ENCODE assay signal across 8 cellular contexts in genomic region chr18:57819671-57820460, GRCh38. TPM values are rescaled to one million over a fixed set of nuclear protein-coding genes. Genes with fewer than 3 reads are reported as not detected.
DNase-seq lines count a peak whose midpoint lies in the region; ATAC-seq, FAIRE-seq and TF ChIP-seq lines count a peak whose summit lies in the region.

No MANE protein-coding gene starts in this region.

- H3K9me1 ChIP-seq in endothelial cell of umbilical vein (replicated peaks; ENCODE audit: control insufficient read depth, extremely low read depth, insufficient read depth, low read length): no peaks in the 10 kb centered on the region

- intact Hi-C loops in endothelial cell of umbilical vein (cut with micrococcal nuclease): loop anchor here (1.0 to 5.0 kb wide), 5 partner anchors 13 to 402 kb away; no protein-coding TSS in a partner anchor

- peak; percentile 43 for TF ChIP-seq POLR2A in endothelial cell of umbilical vein (IDR thresholded peaks at IDR 0.05; ENCODE audit: low read depth, low read length)

- dilution Hi-C loops in endothelial cell of umbilical vein (cut with MboI; ENCODE audit: extremely low pct_ligation_motif_present, low sequenced_read_pairs): no loop called here

- FAIRE-seq in endothelial cell of umbilical vein (lab: Jason Lieb, UNC): peak; percentile 88

- H3K27me3 ChIP-seq in endothelial cell of umbilical vein (ENCODE audit: control insufficient read depth in 2 of 2, insufficient read depth in 2 of 2, low read length in 2 of 2): no peaks in the 10 kb centered on the region

- H3K79me2 ChIP-seq in endothelial cell of umbilical vein (ENCODE audit: control insufficient read depth, insufficient read depth, low read length): no peaks in the 10 kb centered on the region

- no peak overlapping the region for H2AFZ ChIP-seq in endothelial cell of umbilical vein (ENCODE audit: low read depth, low read length)

- H3K9me3 ChIP-seq in endothelial cell of umbilical vein (replicated peaks; ENCODE audit: control insufficient read depth, insufficient read depth, low read length): no peaks in the 10 kb centered on the region

- CTCF ChIA-PET in endothelial cell of umbilical vein (lab: Charles Lee): interaction anchor here (0.7 to 2.1 kb wide), 9 partner anchors 12 to 302 kb away, joined by 3 to 9 read pairs (median 5); partner anchors contain the start of gene ATP8B1

- no peak for TF ChIP-seq CTCF in HFF-Myc (IDR thresholded peaks at IDR 0.05; ENCODE audit: low read depth, low read length, missing control alignments)
- TF ChIP-seq CTCF in endothelial cell of umbilical vein (IDR thresholded peaks at IDR 0.05; ENCODE audit: extremely low read depth in 1 of 2, insufficient read depth in 1 of 2, low read depth in 1 of 2, low read length in 2 of 2): no peak

- no peaks in the 10 kb centered on the region for H4K20me1 ChIP-seq in endothelial cell of umbilical vein (replicated peaks; ENCODE audit: control insufficient read depth, extremely low read depth, insufficient read depth, low read length)

- no peaks in the 10 kb centered on the region for H3K36me3 ChIP-seq in endothelial cell of umbilical vein (ENCODE audit: control insufficient read depth in 2 of 2, extremely low read depth in 1 of 2, insufficient read depth in 2 of 2, low read length in 2 of 2)

- H3K4me3 ChIP-seq in HFF-Myc (replicated peaks; ENCODE audit: low read depth, low read length) (no peak overlapping the region), endothelial cell of umbilical vein (replicated peaks in 1 of 3; ENCODE audit: insufficient read depth in 1 of 3, low read depth in 1 of 3, low read length in 3 of 3) (no peak overlapping the region)

- H3K9ac ChIP-seq in endothelial cell of umbilical vein (replicated peaks; ENCODE audit: extremely low read depth, insufficient read depth, low read length): peak overlapping the region; percentile 85

- peak overlapping the region; percentile 53 for H3K4me2 ChIP-seq in endothelial cell of umbilical vein (ENCODE audit: insufficient read depth, low read length)

- no peak for ATAC-seq in HG03442 (IDR thresholded peaks at IDR 0.05; ENCODE audit: unreplicated experiment)
- ATAC-seq in HG02852 (IDR thresholded peaks at IDR 0.05; ENCODE audit: unreplicated experiment): no peak

- POLR2A ChIA-PET in endothelial cell of umbilical vein (lab: Charles Lee): interaction anchor here (0.8 to 2.4 kb wide), 6 partner anchors 13 to 39 kb away, joined by 3 to 7 read pairs (median 4); partner anchors contain the start of gene ATP8B1

- DNase-seq in CD1c-positive myeloid dendritic cell (ENCODE audit: extremely low spot score) (peak; percentile 48), HFF-Myc (ENCODE audit: extremely low read depth, low read depth) (peak; percentile 82), NCI-H69 (lab: John Stamatoyannopoulos, UW) (peak; percentile 92), endothelial cell of umbilical vein (ENCODE audit: low read depth, low spot score) (peak; percentile 99), non-pigmented ciliary epithelial cell (ENCODE audit: low read depth) (peak; percentile 84)
- DNase-seq in central memory CD4-positive, alpha-beta T cell: no peak

- peaks cover 18% of the 10 kb centered on the region for H3K4me1 ChIP-seq in endothelial cell of umbilical vein (ENCODE audit: control insufficient read depth, extremely low read depth, insufficient read depth, low read length)

- no TSS peak for BruUV-seq in endothelial cell of umbilical vein (replicated peaks; lab: Mats Ljungman, UMichigan)

- peak overlapping the region; percentile 96 for H3K27ac ChIP-seq in endothelial cell of umbilical vein (ENCODE audit: insufficient read depth, low read depth, low read length)

TF ChIP-seq in endothelial cell of umbilical vein, 7 proteins besides CTCF, POLR2A, EP300 and RAD21:
- TF ChIP-seq, protein P1, sequence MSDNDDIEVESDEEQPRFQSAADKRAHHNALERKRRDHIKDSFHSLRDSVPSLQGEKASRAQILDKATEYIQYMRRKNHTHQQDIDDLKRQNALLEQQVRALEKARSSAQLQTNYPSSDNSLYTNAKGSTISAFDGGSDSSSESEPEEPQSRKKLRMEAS (IDR thresholded peaks at IDR 0.05; ENCODE audit: insufficient read depth, insufficient read length): peak; percentile 51
- TF ChIP-seq EZH2 (IDR thresholded peaks at IDR 0.05; ENCODE audit: borderline replicate concordance, low read depth, low read length, severe bottlenecking): no peak
- TF ChIP-seq GATA2 (IDR thresholded peaks at IDR 0.05; ENCODE audit: insufficient read depth, insufficient read length, low read depth, low read length): peak; percentile 67
- peak; percentile 63 for TF ChIP-seq POLR2AphosphoS5 (IDR thresholded peaks at IDR 0.05; ENCODE audit: insufficient read depth, low read depth, low read length)
- TF ChIP-seq JUN (IDR thresholded peaks at IDR 0.05; ENCODE audit: borderline replicate concordance, insufficient read depth, insufficient read length, low read depth): peak; percentile 92
- TF ChIP-seq FOS (IDR thresholded peaks at IDR 0.05; ENCODE audit: borderline replicate concordance, insufficient read depth, low read length): no peak
- no peak for TF ChIP-seq MYC (IDR thresholded peaks at IDR 0.05; ENCODE audit: low read depth, low read length)

RNA-seq across cellular contexts. Expression of gene ATP8B1, which starts 16.8 kb away (rescaled TPM):
- 86.5 and 100 TPM in 2 replicates for total RNA-seq in endothelial cell of umbilical vein
- polyA plus RNA-seq in endothelial cell of umbilical vein: 42.7 and 49.3 TPM in 2 replicates
- 32.7 and 33.4 TPM in 2 replicates for polyA plus RNA-seq in endothelial cell of umbilical vein (2011; cell fraction: cytosol; rRNA removed)
- 82.2 and 90.1 TPM in 2 replicates for polyA plus RNA-seq in endothelial cell of umbilical vein (2011; cell fraction: nucleus; rRNA removed)
- 17.7 and 27.5 TPM in 2 replicates for polyA plus RNA-seq in endothelial cell of umbilical vein (2012)
- polyA minus RNA-seq in endothelial cell of umbilical vein: 164 and 167 TPM in 2 replicates
- polyA minus RNA-seq in endothelial cell of umbilical vein (2011; cell fraction: cytosol; rRNA and poly(A)+ RNA removed): 0.72 TPM
- polyA minus RNA-seq in endothelial cell of umbilical vein (2011; cell fraction: nucleus; rRNA and poly(A)+ RNA removed): 135 and 183 TPM in 2 replicates
